10 cellular contexts compared by ENCODE assay signal in genomic region chr21:38171723-38172344, GRCh38.
DNase-seq lines count a peak whose midpoint lies in the region; ATAC-seq and TF ChIP-seq lines count a peak whose summit lies in the region.
"Had no signal": no experiment of that assay in that cellular context is flagged by ENCODE, and none has a peak within 500 bp of the region (broad histone marks: within the 10 kb centered on the region; RNA-seq: fewer than 3 reads in every experiment).

No MANE protein-coding gene starts in this region.

- no peaks in the 10 kb centered on the region for H3K9me3 ChIP-seq in skeletal muscle satellite cell (replicated peaks; ENCODE audit: low read length)

- no peaks in the 10 kb centered on the region for H3K36me3 ChIP-seq in skeletal muscle satellite cell (ENCODE audit: insufficient read depth, low read length)

- H3K27me3 Mint-ChIP-seq in HFFc6 (ENCODE audit: insufficient read depth) (peaks cover 3% of the 10 kb centered on the region; the same call in 1 of the 2 replicates), WTC11 (ENCODE audit: low read depth) (no peaks in the 10 kb centered on the region)
- H3K27me3 Mint-ChIP-seq in T-helper 2 cell treated with Interferon-gamma antibody and Interleukin-4, amounts not matched to agents 5 μg/mL and 100 μg/mL, for 36 hours (ENCODE audit: low read depth), result no peaks in the 10 kb centered on the region

- H3K4me1 Mint-ChIP-seq in HFFc6 (ENCODE audit: low read depth) (peaks cover 40% of the 10 kb centered on the region), WTC11 (peaks cover 34% of the 10 kb centered on the region)
- no peaks in the 10 kb centered on the region for H3K4me1 Mint-ChIP-seq in T-helper 2 cell treated with Interferon-gamma antibody and Interleukin-4, amounts not matched to agents 5 μg/mL and 100 μg/mL, for 36 hours (ENCODE audit: low read depth)

- DNase-seq in HFFc6 (peak; percentile 40), WTC11 (ENCODE audit: low spot score) (peak; percentile 60), hepatic stellate cell (ENCODE audit: low spot score) (peak; percentile 21), erythroblast (lab: John Stamatoyannopoulos, UW) (no peak), anterior cingulate cortex (lab: John Stamatoyannopoulos, UW) (no peak), NCI-H2107 (lab: John Stamatoyannopoulos, UW) (no peak)
- no peak for DNase-seq in T-helper 2 cell treated with Interferon-gamma antibody and Interleukin-4, amounts not matched to agents 5 μg/mL and 100 μg/mL, for 36 hours (ENCODE audit: low spot score)
- DNase-seq: activated CD4-positive, alpha-beta T cell treated with anti-CD3 and anti-CD28 coated beads for 4 hours; NCI-H2227 treated with DMSO at 0.1 percent for 48 hours had no signal

- no peak overlapping the region for H3K4me3 ChIP-seq in skeletal muscle satellite cell (ENCODE audit: low read length)

- H3K9me3 Mint-ChIP-seq in HFFc6 (no peaks in the 10 kb centered on the region; the same call in 1 of the 2 replicates), WTC11 (peaks cover 5% of the 10 kb centered on the region)
- no peaks in the 10 kb centered on the region for H3K9me3 Mint-ChIP-seq in T-helper 2 cell treated with Interferon-gamma antibody and Interleukin-4, amounts not matched to agents 5 μg/mL and 100 μg/mL, for 36 hours

- CTCF ChIA-PET in WTC11 (lab: Charles Lee), result interaction anchor here (0.6 to 7.2 kb wide), 20 partner anchors 13 to 471 kb away, joined by 3 to 194 read pairs (median 4); no protein-coding TSS in a partner anchor

- peak overlapping the region; percentile 27 for H3K4me2 ChIP-seq in skeletal muscle satellite cell (ENCODE audit: low read length)

- TF ChIP-seq CTCF in HFFc6 (IDR thresholded peaks at IDR 0.05) (peak; percentile 47), WTC11 (IDR thresholded peaks at IDR 0.05) (no peak)

- H3K27me3 ChIP-seq in skeletal muscle satellite cell (ENCODE audit: control insufficient read depth, insufficient read depth, low read length), result no peaks in the 10 kb centered on the region

- H3K27ac Mint-ChIP-seq in HFFc6, result peak overlapping the region; percentile 72
- H3K27ac Mint-ChIP-seq in WTC11, result peak overlapping the region; percentile 66
- no peak overlapping the region for H3K27ac Mint-ChIP-seq in T-helper 2 cell treated with Interferon-gamma antibody and Interleukin-4, amounts not matched to agents 5 μg/mL and 100 μg/mL, for 36 hours

- peak; percentile 92 for ATAC-seq in WTC11

- TF ChIP-seq POLR2A in erythroblast (IDR thresholded peaks at IDR 0.05; ENCODE audit: low read length), result no peak

- peak overlapping the region; percentile 74 for H3K9ac ChIP-seq in skeletal muscle satellite cell (ENCODE audit: low read depth, low read length)

- H3K36me3 Mint-ChIP-seq in HFFc6 (ENCODE audit: low read depth) (peaks cover 4% of the 10 kb centered on the region; the same call in 1 of the 2 replicates), WTC11 (peaks cover 3% of the 10 kb centered on the region; the same call in 1 of the 2 replicates)
- no peaks in the 10 kb centered on the region for H3K36me3 Mint-ChIP-seq in T-helper 2 cell treated with Interferon-gamma antibody and Interleukin-4, amounts not matched to agents 5 μg/mL and 100 μg/mL, for 36 hours (ENCODE audit: low read depth)

- POLR2A ChIA-PET in WTC11 (lab: Charles Lee), result interaction anchor here (0.6 kb wide), 1 partner anchor 63 kb away, joined by 4 read pairs; no protein-coding TSS in a partner anchor

- H3K4me3 Mint-ChIP-seq in HFFc6, result peak overlapping the region; percentile 60
- H3K4me3 Mint-ChIP-seq in WTC11, result no peak overlapping the region
- no peak overlapping the region for H3K4me3 Mint-ChIP-seq in T-helper 2 cell treated with Interferon-gamma antibody and Interleukin-4, amounts not matched to agents 5 μg/mL and 100 μg/mL, for 36 hours

- peaks cover 49% of the 10 kb centered on the region for H3K4me1 ChIP-seq in skeletal muscle satellite cell (ENCODE audit: control insufficient read depth, insufficient read depth, low read length)

TF ChIP-seq in WTC11, 78 proteins besides CTCF, POLR2A, EP300 and RAD21:
- TF ChIP-seq SP1 (CRISPR knock-in tag; conservative IDR thresholded peaks at IDR 0.05), result 0 out of 2 replicates have a peak, but pooled peaks have one; percentile 16
- no peak for TF ChIP-seq ZBTB43 (CRISPR knock-in tag; IDR thresholded peaks at IDR 0.05)

Comparison
In these comparisons a context has a peak if more than half of its experiments do, and no peak if none do; other contexts are left out.
1. DNase-seq: peak in HFFc6 (single experiment), WTC11 (single experiment) and hepatic stellate cell (single experiment); none in erythroblast (0 of 2), anterior cingulate cortex (0 of 58), T-helper 2 cell treated with Interferon-gamma antibody and Interleukin-4, amounts not matched to agents 5 μg/mL and 100 μg/mL, for 36 hours (single experiment) and NCI-H2107 (single experiment).